Comparison of ENCODE assay signal across 2 cellular contexts in the genomic region with DNA sequence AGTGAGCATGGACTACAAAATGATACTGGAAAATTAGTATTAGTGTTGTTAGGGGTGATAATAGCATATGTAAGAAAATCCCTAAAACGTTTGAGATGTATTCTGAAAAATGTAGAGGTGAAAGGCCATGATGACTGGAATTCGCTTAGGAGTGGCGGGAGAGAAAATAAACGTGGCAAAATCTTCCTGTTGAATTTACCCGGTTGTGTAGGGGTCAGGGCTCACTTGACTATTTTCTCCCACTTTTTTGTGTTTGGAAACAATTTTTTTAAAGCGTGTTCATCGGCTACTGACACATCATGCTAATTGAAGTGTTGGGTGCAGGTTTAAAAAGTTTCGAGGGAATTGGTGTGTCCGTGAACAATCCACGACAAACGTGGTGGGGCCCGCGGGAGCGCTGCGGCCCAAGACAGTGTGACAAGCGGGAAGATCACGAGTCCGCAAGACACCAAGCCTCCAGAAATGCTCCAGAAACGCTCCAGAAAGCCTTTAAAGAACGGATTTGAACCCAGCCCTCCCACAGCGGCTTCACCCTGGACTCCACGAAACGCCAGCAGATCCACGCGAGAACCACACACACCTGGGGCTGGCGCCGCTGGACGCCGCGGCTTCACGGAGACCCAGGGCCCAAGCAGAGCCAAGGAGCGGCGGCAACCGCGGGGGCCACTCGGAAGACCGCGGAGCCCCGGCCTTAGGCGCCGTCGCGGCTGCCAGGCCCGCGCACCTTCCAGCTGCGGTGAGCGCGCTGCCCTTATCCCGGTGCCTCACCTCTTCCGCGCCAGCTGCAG.
TF ChIP-seq lines count a peak whose summit lies in the region.

No MANE protein-coding gene starts in this region.

TF ChIP-seq in HCT116, 20 proteins besides CTCF, POLR2A, EP300 and RAD21:
- TF ChIP-seq ZFX (IDR thresholded peaks at IDR 0.05) (peak; percentile 89), CEBPB (IDR thresholded peaks at IDR 0.05; ENCODE audit: low read depth) (no peak)

TF ChIP-seq in H1, 55 proteins besides CTCF, POLR2A, EP300 and RAD21:
- TF ChIP-seq TAF1 (IDR thresholded peaks at IDR 0.05; ENCODE audit: low read depth, low read length) = no peak
- TF ChIP-seq KDM5A (IDR thresholded peaks at IDR 0.05; ENCODE audit: low read length) = 0 out of 2 replicates have a peak, but pooled peaks have one; percentile 12
- TF ChIP-seq CBX8 (IDR thresholded peaks at IDR 0.05; ENCODE audit: borderline replicate concordance, low read depth, low read length) = no peak
- no peak for TF ChIP-seq SAP30 (IDR thresholded peaks at IDR 0.05; ENCODE audit: insufficient read depth, insufficient replicate concordance, low read length)
- 0 out of 4 replicates have a peak, but pooled peaks of 1 of the 2 experiments have one; percentile 26 for TF ChIP-seq SIN3A (conservative IDR thresholded peaks at IDR 0.05 in 1 of 2, IDR thresholded peaks at IDR 0.05 in 1 of 2; ENCODE audit: low read depth in 1 of 2, low read length in 2 of 2)
- TF ChIP-seq NANOG (IDR thresholded peaks at IDR 0.05; ENCODE audit: insufficient read depth, low read depth, low read length, poor library complexity, severe bottlenecking) = no peak
